ENCODE assay signal across 1 cellular context in the genomic region with DNA sequence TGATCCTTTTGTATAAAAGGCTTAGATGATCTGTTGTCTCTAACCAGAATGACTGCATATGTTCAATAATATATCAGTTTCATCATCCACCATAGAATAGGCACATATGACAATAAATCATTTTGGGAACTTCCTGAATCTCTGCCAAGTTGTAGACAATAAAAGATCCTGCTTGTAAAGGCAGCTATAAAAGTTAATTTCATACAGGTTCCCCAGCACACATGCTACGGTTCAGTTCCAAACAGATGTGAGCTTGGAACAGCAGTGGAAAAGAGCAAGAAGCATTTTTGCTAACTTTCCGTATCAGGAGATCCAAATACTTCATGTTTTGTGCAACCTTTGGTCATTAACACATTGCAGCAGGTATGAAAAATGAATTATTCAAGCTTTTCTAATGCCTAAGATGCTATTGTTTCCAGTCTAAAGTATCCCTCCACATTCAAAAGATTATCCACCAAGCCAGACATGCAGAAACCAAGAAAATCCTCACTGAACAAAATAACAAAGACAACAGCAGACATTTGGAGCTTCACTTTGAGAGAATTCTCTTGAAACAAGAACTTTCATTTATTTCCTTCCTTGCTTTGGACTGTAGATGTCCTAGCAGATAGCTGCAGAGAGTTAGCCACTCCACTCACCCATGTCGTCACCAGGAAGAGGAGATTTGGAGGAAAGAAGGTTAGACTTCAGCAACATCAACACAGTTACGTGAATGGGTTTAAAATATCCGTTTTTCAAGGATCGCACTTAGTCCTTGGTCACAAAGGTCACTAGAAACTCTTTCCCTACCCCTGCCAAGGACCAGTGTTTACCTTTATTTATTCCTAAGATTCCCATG.
TF ChIP-seq lines count a peak whose summit lies in the region.

No MANE protein-coding gene starts in this region.

TF ChIP-seq in HEK293, 187 proteins besides CTCF, POLR2A, EP300 and RAD21 (continued from another document and continues in another):
- TF ChIP-seq TSHZ1 (tag by site-specific recombination; IDR thresholded peaks at IDR 0.05; ENCODE audit: borderline replicate concordance) (peak; percentile 38; the same call in 1 of the 2 replicates), SCRT1 (tag by site-specific recombination; IDR thresholded peaks at IDR 0.05; ENCODE audit: borderline replicate concordance) (0 out of 2 replicates have a peak, but pooled peaks have one; percentile 37), PRDM4 (tag by site-specific recombination; IDR thresholded peaks at IDR 0.05) (peak; percentile 85), WT1 (tag by site-specific recombination; IDR thresholded peaks at IDR 0.05) (peak; percentile 48; the same call in 1 of the 2 replicates), OSR2 (tag by site-specific recombination; IDR thresholded peaks at IDR 0.05) (peak; percentile 74), ZNF157 (tag by site-specific recombination; IDR thresholded peaks at IDR 0.05) (no peak), ZNF610 (tag by site-specific recombination; IDR thresholded peaks at IDR 0.05; ENCODE audit: borderline replicate concordance) (0 out of 2 replicates have a peak, but pooled peaks have one; percentile 56), SP7 (tag by site-specific recombination; IDR thresholded peaks at IDR 0.05) (peak; percentile 57), TRIM28 (IDR thresholded peaks at IDR 0.05; ENCODE audit: borderline replicate concordance, low read length) (peak; percentile 83), ZNF621 (tag by site-specific recombination; IDR thresholded peaks at IDR 0.05) (no peak), HOXD13 (CRISPR knock-in tag; IDR thresholded peaks at IDR 0.05; ENCODE audit: borderline replicate concordance) (peak; percentile 75; the same call in 1 of the 2 replicates), ZBTB20 (tag by site-specific recombination; IDR thresholded peaks at IDR 0.05) (peak; percentile 97), ZNF423 (tag by site-specific recombination; IDR thresholded peaks at IDR 0.05) (no peak), ZNF585B (tag by site-specific recombination; IDR thresholded peaks at IDR 0.05) (no peak), ZBTB44 (tag by site-specific recombination; IDR thresholded peaks at IDR 0.05) (peak; percentile 87), ZNF394 (tag by site-specific recombination; IDR thresholded peaks at IDR 0.05; ENCODE audit: borderline replicate concordance) (no peak), PATZ1 (tag by site-specific recombination; IDR thresholded peaks at IDR 0.05) (no peak), KLF10 (tag by site-specific recombination; IDR thresholded peaks at IDR 0.05) (0 out of 2 replicates have a peak, but pooled peaks have one; percentile 41), ZNF138 (tag by site-specific recombination; IDR thresholded peaks at IDR 0.05; ENCODE audit: borderline replicate concordance) (no peak), OVOL3 (tag by site-specific recombination; IDR thresholded peaks at IDR 0.05) (peak; percentile 33; the same call in 1 of the 2 replicates), ZNF366 (tag by site-specific recombination; conservative IDR thresholded peaks at IDR 0.05) (peak; percentile 55), YY1 (tag by site-specific recombination; IDR thresholded peaks at IDR 0.05) (0 out of 2 replicates have a peak, but pooled peaks have one; percentile 25), TCF7L2 (IDR thresholded peaks at IDR 0.05; ENCODE audit: borderline replicate concordance, low read depth, low read length) (peak; percentile 29; the same call in 1 of the 2 replicates), ZEB2 (tag by site-specific recombination; IDR thresholded peaks at IDR 0.05) (0 out of 2 replicates have a peak, but pooled peaks have one; percentile 52), ZNF2 (tag by site-specific recombination; IDR thresholded peaks at IDR 0.05) (peak; percentile 63; the same call in 1 of the 2 replicates), ZNF580 (tag by site-specific recombination; IDR thresholded peaks at IDR 0.05) (0 out of 2 replicates have a peak, but pooled peaks have one; percentile 29), ZNF670 (tag by site-specific recombination; IDR thresholded peaks at IDR 0.05; ENCODE audit: low read depth) (no peak), ZNF112 (tag by site-specific recombination; IDR thresholded peaks at IDR 0.05) (no peak), MEIS1 (CRISPR knock-in tag; IDR thresholded peaks at IDR 0.05; ENCODE audit: borderline replicate concordance) (0 out of 2 replicates have a peak, but pooled peaks have one; percentile 57)
- TF ChIP-seq, protein P1, sequence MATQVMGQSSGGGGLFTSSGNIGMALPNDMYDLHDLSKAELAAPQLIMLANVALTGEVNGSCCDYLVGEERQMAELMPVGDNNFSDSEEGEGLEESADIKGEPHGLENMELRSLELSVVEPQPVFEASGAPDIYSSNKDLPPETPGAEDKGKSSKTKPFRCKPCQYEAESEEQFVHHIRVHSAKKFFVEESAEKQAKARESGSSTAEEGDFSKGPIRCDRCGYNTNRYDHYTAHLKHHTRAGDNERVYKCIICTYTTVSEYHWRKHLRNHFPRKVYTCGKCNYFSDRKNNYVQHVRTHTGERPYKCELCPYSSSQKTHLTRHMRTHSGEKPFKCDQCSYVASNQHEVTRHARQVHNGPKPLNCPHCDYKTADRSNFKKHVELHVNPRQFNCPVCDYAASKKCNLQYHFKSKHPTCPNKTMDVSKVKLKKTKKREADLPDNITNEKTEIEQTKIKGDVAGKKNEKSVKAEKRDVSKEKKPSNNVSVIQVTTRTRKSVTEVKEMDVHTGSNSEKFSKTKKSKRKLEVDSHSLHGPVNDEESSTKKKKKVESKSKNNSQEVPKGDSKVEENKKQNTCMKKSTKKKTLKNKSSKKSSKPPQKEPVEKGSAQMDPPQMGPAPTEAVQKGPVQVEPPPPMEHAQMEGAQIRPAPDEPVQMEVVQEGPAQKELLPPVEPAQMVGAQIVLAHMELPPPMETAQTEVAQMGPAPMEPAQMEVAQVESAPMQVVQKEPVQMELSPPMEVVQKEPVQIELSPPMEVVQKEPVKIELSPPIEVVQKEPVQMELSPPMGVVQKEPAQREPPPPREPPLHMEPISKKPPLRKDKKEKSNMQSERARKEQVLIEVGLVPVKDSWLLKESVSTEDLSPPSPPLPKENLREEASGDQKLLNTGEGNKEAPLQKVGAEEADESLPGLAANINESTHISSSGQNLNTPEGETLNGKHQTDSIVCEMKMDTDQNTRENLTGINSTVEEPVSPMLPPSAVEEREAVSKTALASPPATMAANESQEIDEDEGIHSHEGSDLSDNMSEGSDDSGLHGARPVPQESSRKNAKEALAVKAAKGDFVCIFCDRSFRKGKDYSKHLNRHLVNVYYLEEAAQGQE (tag by site-specific recombination; IDR thresholded peaks at IDR 0.05) = no peak
- TF ChIP-seq, protein P2, sequence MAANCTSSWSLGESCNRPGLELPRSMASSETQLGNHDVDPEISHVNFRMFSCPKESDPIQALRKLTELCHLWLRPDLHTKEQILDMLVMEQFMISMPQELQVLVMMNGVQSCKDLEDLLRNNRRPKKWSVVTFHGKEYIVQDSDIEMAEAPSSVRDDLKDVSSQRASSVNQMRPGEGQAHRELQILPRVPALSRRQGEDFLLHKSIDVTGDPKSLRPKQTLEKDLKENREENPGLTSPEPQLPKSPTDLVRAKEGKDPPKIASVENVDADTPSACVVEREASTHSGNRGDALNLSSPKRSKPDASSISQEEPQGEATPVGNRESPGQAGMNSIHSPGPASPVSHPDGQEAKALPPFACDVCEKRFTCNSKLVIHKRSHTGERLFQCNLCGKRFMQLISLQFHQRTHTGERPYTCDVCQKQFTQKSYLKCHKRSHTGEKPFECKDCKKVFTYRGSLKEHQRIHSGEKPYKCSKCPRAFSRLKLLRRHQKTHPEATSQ (tag by site-specific recombination; IDR thresholded peaks at IDR 0.05) = no peak
- TF ChIP-seq, protein P3, sequence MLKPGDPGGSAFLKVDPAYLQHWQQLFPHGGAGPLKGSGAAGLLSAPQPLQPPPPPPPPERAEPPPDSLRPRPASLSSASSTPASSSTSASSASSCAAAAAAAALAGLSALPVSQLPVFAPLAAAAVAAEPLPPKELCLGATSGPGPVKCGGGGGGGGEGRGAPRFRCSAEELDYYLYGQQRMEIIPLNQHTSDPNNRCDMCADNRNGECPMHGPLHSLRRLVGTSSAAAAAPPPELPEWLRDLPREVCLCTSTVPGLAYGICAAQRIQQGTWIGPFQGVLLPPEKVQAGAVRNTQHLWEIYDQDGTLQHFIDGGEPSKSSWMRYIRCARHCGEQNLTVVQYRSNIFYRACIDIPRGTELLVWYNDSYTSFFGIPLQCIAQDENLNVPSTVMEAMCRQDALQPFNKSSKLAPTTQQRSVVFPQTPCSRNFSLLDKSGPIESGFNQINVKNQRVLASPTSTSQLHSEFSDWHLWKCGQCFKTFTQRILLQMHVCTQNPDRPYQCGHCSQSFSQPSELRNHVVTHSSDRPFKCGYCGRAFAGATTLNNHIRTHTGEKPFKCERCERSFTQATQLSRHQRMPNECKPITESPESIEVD (tag by site-specific recombination; IDR thresholded peaks at IDR 0.05) = peak; percentile 94
- TF ChIP-seq, protein P4, sequence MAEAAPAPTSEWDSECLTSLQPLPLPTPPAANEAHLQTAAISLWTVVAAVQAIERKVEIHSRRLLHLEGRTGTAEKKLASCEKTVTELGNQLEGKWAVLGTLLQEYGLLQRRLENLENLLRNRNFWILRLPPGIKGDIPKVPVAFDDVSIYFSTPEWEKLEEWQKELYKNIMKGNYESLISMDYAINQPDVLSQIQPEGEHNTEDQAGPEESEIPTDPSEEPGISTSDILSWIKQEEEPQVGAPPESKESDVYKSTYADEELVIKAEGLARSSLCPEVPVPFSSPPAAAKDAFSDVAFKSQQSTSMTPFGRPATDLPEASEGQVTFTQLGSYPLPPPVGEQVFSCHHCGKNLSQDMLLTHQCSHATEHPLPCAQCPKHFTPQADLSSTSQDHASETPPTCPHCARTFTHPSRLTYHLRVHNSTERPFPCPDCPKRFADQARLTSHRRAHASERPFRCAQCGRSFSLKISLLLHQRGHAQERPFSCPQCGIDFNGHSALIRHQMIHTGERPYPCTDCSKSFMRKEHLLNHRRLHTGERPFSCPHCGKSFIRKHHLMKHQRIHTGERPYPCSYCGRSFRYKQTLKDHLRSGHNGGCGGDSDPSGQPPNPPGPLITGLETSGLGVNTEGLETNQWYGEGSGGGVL (tag by site-specific recombination; IDR thresholded peaks at IDR 0.05) = 0 out of 2 replicates have a peak, but pooled peaks have one; percentile 15
